In genomic region chr4:80073362-80074008, GRCh38 we compare ENCODE assay signal across 8 cellular contexts. TPM values are rescaled to one million over a fixed set of nuclear protein-coding genes. Genes with fewer than 3 reads are reported as not detected.
A peak's percentile ranks its signal among the peaks of the same experiment; 100 is the strongest.
DNase-seq lines count a peak whose midpoint lies in the region; ATAC-seq and TF ChIP-seq lines count a peak whose summit lies in the region.

No MANE protein-coding gene starts in this region.

- H3K9me3 ChIP-seq in BE2C = no peaks in the 10 kb centered on the region
- no peaks in the 10 kb centered on the region for H3K9me3 ChIP-seq in skeletal muscle satellite cell (replicated peaks; ENCODE audit: low read length)

- H3K4me2 ChIP-seq in skeletal muscle satellite cell (ENCODE audit: low read length) = peak overlapping the region; percentile 89

- H3K36me3 ChIP-seq in BE2C = peaks cover under 1% of the 10 kb centered on the region; the same call in 1 of the 2 replicates
- no peaks in the 10 kb centered on the region for H3K36me3 ChIP-seq in skeletal muscle satellite cell (ENCODE audit: insufficient read depth, low read length)

- TF ChIP-seq CTCF in BE2C (IDR thresholded peaks at IDR 0.05; ENCODE audit: low read depth, low read length) = no peak
- TF ChIP-seq CTCF in VCaP (conservative IDR thresholded peaks at IDR 0.05) = no peak

- H3K4me1 ChIP-seq in BE2C = peaks cover 17% of the 10 kb centered on the region
- H3K4me1 ChIP-seq in skeletal muscle satellite cell (ENCODE audit: control insufficient read depth, insufficient read depth, low read length) = peaks cover 38% of the 10 kb centered on the region

- H3K4me3 ChIP-seq in BE2C (ENCODE audit: low read depth, low read length) (peak overlapping the region; percentile 88), skeletal muscle satellite cell (ENCODE audit: low read length) (peak overlapping the region; percentile 97)

- H3K9ac ChIP-seq in skeletal muscle satellite cell (ENCODE audit: low read depth, low read length) = peak overlapping the region; percentile 93

- no peaks in the 10 kb centered on the region for H3K27me3 ChIP-seq in BE2C
- H3K27me3 ChIP-seq in skeletal muscle satellite cell (ENCODE audit: control insufficient read depth, insufficient read depth, low read length) = no peaks in the 10 kb centered on the region

- H3K27ac ChIP-seq in VCaP = peak overlapping the region; percentile 86

- DNase-seq in BE2C (no peak), germinal center (ENCODE audit: low spot score) (peak; percentile 70), glomerular visceral epithelial cell (ENCODE audit: extremely low spot score) (no peak), NCI-H69 (lab: John Stamatoyannopoulos, UW) (no peak)

- ATAC-seq in GM19372 (IDR thresholded peaks at IDR 0.05; ENCODE audit: low read depth, unreplicated experiment) (peak; percentile 50), HG03432 (IDR thresholded peaks at IDR 0.05; ENCODE audit: unreplicated experiment) (peak; percentile 54)

RNA-seq across cellular contexts. Expression of gene ANTXR2, which starts 0.5 kb away (rescaled TPM):
- 98.4 TPM for polyA plus RNA-seq in BE2C (2012; ENCODE audit: insufficient read depth, insufficient read length, low read depth)
- total RNA-seq in skeletal muscle satellite cell (2012; rRNA removed) = 25.6 and 46.1 TPM in 2 replicates
